Comparison of ENCODE assay signal across 8 cellular contexts in the genomic region with DNA sequence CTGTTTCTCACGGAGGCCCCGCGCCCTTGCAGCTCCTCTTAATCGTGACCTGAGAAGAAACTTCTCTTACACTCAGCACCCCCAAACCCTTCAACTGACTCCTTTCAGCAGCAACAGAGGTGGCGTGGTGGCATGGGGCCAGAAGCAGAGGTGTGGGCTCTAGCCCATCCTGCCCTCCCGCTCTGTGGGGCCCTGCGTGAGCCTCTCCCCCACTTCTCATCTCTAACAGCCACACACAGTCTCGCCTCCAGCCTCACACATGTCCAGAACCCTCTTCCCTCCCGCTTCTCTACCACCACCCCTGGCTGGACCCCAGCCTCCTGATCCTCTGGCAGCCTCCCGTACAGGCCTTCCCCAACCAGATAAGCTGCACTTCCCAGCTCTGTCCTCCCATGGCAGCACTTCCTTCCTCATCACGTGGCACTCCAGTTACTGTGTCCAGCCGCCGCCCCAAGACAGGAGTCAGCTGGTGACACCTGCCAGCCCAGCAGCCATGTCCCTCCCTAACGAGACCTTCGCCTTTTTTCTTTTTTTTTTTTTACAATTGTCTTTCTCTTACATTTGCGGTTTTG. TPM values are rescaled to one million over a fixed set of nuclear protein-coding genes. Genes with fewer than 3 reads are reported as not detected.
DNase-seq lines count a peak whose midpoint lies in the region; ATAC-seq, FAIRE-seq and TF ChIP-seq lines count a peak whose summit lies in the region.

No MANE protein-coding gene starts in this region.

- no peaks in the 10 kb centered on the region for H3K9me3 Mint-ChIP-seq in HFFc6

- H3K4me1 ChIP-seq in DND-41 (ENCODE audit: insufficient read depth, low read length) (peaks cover 57% of the 10 kb centered on the region), endothelial cell of umbilical vein (ENCODE audit: control insufficient read depth, extremely low read depth, insufficient read depth, low read length) (peaks cover 80% of the 10 kb centered on the region), smooth muscle cell (ENCODE audit: low read depth) (peaks cover 12% of the 10 kb centered on the region)

- TF ChIP-seq POLR2A in endothelial cell of umbilical vein (IDR thresholded peaks at IDR 0.05; ENCODE audit: low read depth, low read length): no peak

- H3K4me2 ChIP-seq in DND-41 (ENCODE audit: insufficient read depth, low read length): peak overlapping the region; percentile 49
- H3K4me2 ChIP-seq in endothelial cell of umbilical vein (ENCODE audit: insufficient read depth, low read length): no peak overlapping the region
- H3K4me2 ChIP-seq in smooth muscle cell: no peak overlapping the region

- dilution Hi-C loops in endothelial cell of umbilical vein (cut with MboI; ENCODE audit: extremely low pct_ligation_motif_present, low sequenced_read_pairs): no loop called here

- no peaks in the 10 kb centered on the region for H3K9me1 ChIP-seq in endothelial cell of umbilical vein (replicated peaks; ENCODE audit: control insufficient read depth, extremely low read depth, insufficient read depth, low read length)

- no peaks in the 10 kb centered on the region for H3F3A ChIP-seq in smooth muscle cell (ENCODE audit: low read depth)

- no peaks in the 10 kb centered on the region; the same call in 1 of the 2 replicates for H3K36me3 Mint-ChIP-seq in HFFc6 (ENCODE audit: low read depth)

- FAIRE-seq in endothelial cell of umbilical vein (lab: Jason Lieb, UNC): no peak

- DNase-seq in DND-41 (no peak), HFFc6 (no peak), T-helper 2 cell (peak in 3 of 5 experiments; percentile 15 to 76 (median 34)), endothelial cell of umbilical vein (ENCODE audit: low read depth, low spot score) (peak; percentile 36), smooth muscle cell (lab: John Stamatoyannopoulos, UW; ENCODE audit: unreplicated experiment) (no peak), COLO668 (lab: John Stamatoyannopoulos, UW; ENCODE audit: unreplicated experiment) (no peak)
- DNase-seq in stimulated activated CD4-positive, alpha-beta T cell treated with anti-CD3 and anti-CD28 coated beads, Interleukin-12 subunit alpha, Interleukin-12 subunit beta, amount 100 ng/mL, for 4 hours: peak; percentile 42

- peaks cover 70% of the 10 kb centered on the region for H3K4me1 Mint-ChIP-seq in HFFc6 (ENCODE audit: low read depth)

- no peaks in the 10 kb centered on the region for H3K27me3 Mint-ChIP-seq in HFFc6 (ENCODE audit: insufficient read depth)

- no TSS peak for BruUV-seq in endothelial cell of umbilical vein (replicated peaks; lab: Mats Ljungman, UMichigan)

- no peak overlapping the region for H3K4me3 ChIP-seq in DND-41 (ENCODE audit: low read depth in 1 of 2, low read length in 2 of 2)
- H3K4me3 ChIP-seq in endothelial cell of umbilical vein (replicated peaks in 1 of 3; ENCODE audit: insufficient read depth in 1 of 3, low read depth in 1 of 3, low read length in 3 of 3): no peak overlapping the region
- H3K4me3 ChIP-seq in smooth muscle cell: no peak overlapping the region

- peak overlapping the region; percentile 96 for H3K27ac ChIP-seq in DND-41 (ENCODE audit: low read length)
- H3K27ac ChIP-seq in endothelial cell of umbilical vein (ENCODE audit: insufficient read depth, low read depth, low read length): peak overlapping the region; percentile 99
- no peak overlapping the region for H3K27ac ChIP-seq in smooth muscle cell (ENCODE audit: low read depth)

- H3K9me3 ChIP-seq in DND-41 (ENCODE audit: insufficient read depth, low read length, severe bottlenecking): no peaks in the 10 kb centered on the region
- no peaks in the 10 kb centered on the region for H3K9me3 ChIP-seq in endothelial cell of umbilical vein (replicated peaks; ENCODE audit: control insufficient read depth, insufficient read depth, low read length)
- no peaks in the 10 kb centered on the region for H3K9me3 ChIP-seq in smooth muscle cell (replicated peaks; ENCODE audit: low read depth)

- 86% methylated on average over 16 of the region's 16 CpGs for WGBS in smooth muscle cell (ENCODE audit: low lambda C conversion rate)

- peaks cover 30% of the 10 kb centered on the region for H3K36me3 ChIP-seq in DND-41 (ENCODE audit: insufficient read depth, low read length)
- H3K36me3 ChIP-seq in endothelial cell of umbilical vein (ENCODE audit: control insufficient read depth in 2 of 2, extremely low read depth in 1 of 2, insufficient read depth in 2 of 2, low read length in 2 of 2): peaks cover 0 to 2% of the 10 kb centered on the region in 2 experiments
- H3K36me3 ChIP-seq in smooth muscle cell (ENCODE audit: low read depth): no peaks in the 10 kb centered on the region

- intact Hi-C loops in endothelial cell of umbilical vein (cut with micrococcal nuclease): no loop called here

- TF ChIP-seq CTCF in DND-41 (IDR thresholded peaks at IDR 0.05; ENCODE audit: borderline replicate concordance, extremely low read depth, low read length, poor library complexity, severe bottlenecking): peak; percentile 18
- TF ChIP-seq CTCF in HFFc6 (IDR thresholded peaks at IDR 0.05): no peak
- no peak for TF ChIP-seq CTCF in endothelial cell of umbilical vein (IDR thresholded peaks at IDR 0.05; ENCODE audit: extremely low read depth in 1 of 2, insufficient read depth in 1 of 2, low read depth in 1 of 2, low read length in 2 of 2)
- no peak for TF ChIP-seq CTCF in smooth muscle cell (IDR thresholded peaks at IDR 0.05; ENCODE audit: borderline replicate concordance, insufficient read depth, poor library complexity, severe bottlenecking)

- peak overlapping the region; percentile 79 for H3K9ac ChIP-seq in DND-41 (ENCODE audit: low read depth, low read length)
- H3K9ac ChIP-seq in endothelial cell of umbilical vein (replicated peaks; ENCODE audit: extremely low read depth, insufficient read depth, low read length): peak overlapping the region; percentile 33
- no peak overlapping the region for H3K9ac ChIP-seq in smooth muscle cell (ENCODE audit: low read depth)

- CTCF ChIA-PET in endothelial cell of umbilical vein (lab: Charles Lee): interaction anchor here (0.5 to 15.6 kb wide), 5 partner anchors 10 to 130 kb away, joined by 3 to 299 read pairs (median 4); no protein-coding TSS in a partner anchor

- H4K20me1 ChIP-seq in DND-41 (ENCODE audit: insufficient read depth, low read length) (no peaks in the 10 kb centered on the region), endothelial cell of umbilical vein (replicated peaks; ENCODE audit: control insufficient read depth, extremely low read depth, insufficient read depth, low read length) (no peaks in the 10 kb centered on the region), smooth muscle cell (ENCODE audit: low read depth) (no peaks in the 10 kb centered on the region)

- H3K4me3 Mint-ChIP-seq in HFFc6: no peak overlapping the region

- no peaks in the 10 kb centered on the region for H3K27me3 ChIP-seq in DND-41 (ENCODE audit: insufficient read depth, low read length, poor library complexity)
- H3K27me3 ChIP-seq in endothelial cell of umbilical vein (ENCODE audit: control insufficient read depth in 2 of 2, insufficient read depth in 2 of 2, low read length in 2 of 2): no peaks in the 10 kb centered on the region
- H3K27me3 ChIP-seq in smooth muscle cell (ENCODE audit: low read depth): no peaks in the 10 kb centered on the region

- H3K27ac Mint-ChIP-seq in HFFc6: peak overlapping the region; percentile 69

- POLR2A ChIA-PET in endothelial cell of umbilical vein (lab: Charles Lee): interaction anchor here (0.8 to 1.5 kb wide), 4 partner anchors 13 to 89 kb away, joined by 3 to 4 read pairs (median 4); partner anchors contain the start of gene KDM8

- no peak for ATAC-seq in DND-41 (ENCODE audit: insufficient read depth, low read depth)
- ATAC-seq in GM18519 (IDR thresholded peaks at IDR 0.05; ENCODE audit: low FRiP score, unreplicated experiment): no peak

- peak overlapping the region; percentile 88 for H2AFZ ChIP-seq in DND-41 (ENCODE audit: low read depth, low read length)
- peak overlapping the region; percentile 66 for H2AFZ ChIP-seq in endothelial cell of umbilical vein (ENCODE audit: low read depth, low read length)
- no peak overlapping the region for H2AFZ ChIP-seq in smooth muscle cell (ENCODE audit: low read depth)

- peaks cover 34% of the 10 kb centered on the region for H3K79me2 ChIP-seq in DND-41 (ENCODE audit: insufficient read depth, low read length)
- no peaks in the 10 kb centered on the region for H3K79me2 ChIP-seq in endothelial cell of umbilical vein (ENCODE audit: control insufficient read depth, insufficient read depth, low read length)
- H3K79me2 ChIP-seq in smooth muscle cell (ENCODE audit: low read depth): no peaks in the 10 kb centered on the region

TF ChIP-seq in endothelial cell of umbilical vein, 7 proteins besides CTCF, POLR2A, EP300 and RAD21 (continues in another document):
- TF ChIP-seq POLR2AphosphoS5 (IDR thresholded peaks at IDR 0.05; ENCODE audit: insufficient read depth, low read depth, low read length) (no peak), MYC (IDR thresholded peaks at IDR 0.05; ENCODE audit: low read depth, low read length) (no peak)

RNA-seq across cellular contexts. Expression of gene NSMCE1, which starts 30.5 kb away (rescaled TPM):
- total RNA-seq in HFFc6 (2021; fragmentation: NEBNext Ultra II Directional; extraction: Animal tissue kit (Norgen Biotek cat#: 25700)): 10 to 100 TPM; 63.6 to 71.3 (median 66.5) TPM
- total RNA-seq in endothelial cell of umbilical vein: 42.0 and 46.4 TPM in 2 replicates
- 21.9 and 23.8 TPM in 2 replicates for polyA plus RNA-seq in endothelial cell of umbilical vein
- 28.7 and 36.9 TPM in 2 replicates for polyA plus RNA-seq in endothelial cell of umbilical vein (2011; cell fraction: cytosol; rRNA removed)
- polyA plus RNA-seq in endothelial cell of umbilical vein (2011; cell fraction: nucleus; rRNA removed): 15.8 and 16.2 TPM in 2 replicates
- polyA plus RNA-seq in endothelial cell of umbilical vein (2012): 51.1 and 71.1 TPM in 2 replicates
- 29.8 and 36.0 TPM in 2 replicates for polyA minus RNA-seq in endothelial cell of umbilical vein
- polyA minus RNA-seq in endothelial cell of umbilical vein (2011; cell fraction: cytosol; rRNA and poly(A)+ RNA removed): 21.2 TPM
- 14.1 and 18.2 TPM in 2 replicates for polyA minus RNA-seq in endothelial cell of umbilical vein (2011; cell fraction: nucleus; rRNA and poly(A)+ RNA removed)
- 35.7 and 36.9 TPM in 2 replicates for total RNA-seq in smooth muscle cell
- polyA plus RNA-seq in smooth muscle cell: 59.1 and 61.2 TPM in 2 replicates

RNA-seq across cellular contexts. Expression of gene KDM8, which starts 34.8 kb away (rescaled TPM):
- total RNA-seq in HFFc6 (2021; fragmentation: NEBNext Ultra II Directional; extraction: Animal tissue kit (Norgen Biotek cat#: 25700)): 1 to 10 TPM; 4.1 to 5.8 (median 4.9) TPM
- 8.4 and 8.9 TPM in 2 replicates for total RNA-seq in endothelial cell of umbilical vein
- 5.1 TPM in 2 replicates for polyA plus RNA-seq in endothelial cell of umbilical vein
- polyA plus RNA-seq in endothelial cell of umbilical vein (2011; cell fraction: cytosol; rRNA removed): 4.0 and 4.6 TPM in 2 replicates
- 14.0 and 15.0 TPM in 2 replicates for polyA plus RNA-seq in endothelial cell of umbilical vein (2011; cell fraction: nucleus; rRNA removed)
- 2.7 and 4.2 TPM in 2 replicates for polyA plus RNA-seq in endothelial cell of umbilical vein (2012)
- 6.4 and 24.7 TPM in 2 replicates for polyA minus RNA-seq in endothelial cell of umbilical vein
- polyA minus RNA-seq in endothelial cell of umbilical vein (2011; cell fraction: cytosol; rRNA and poly(A)+ RNA removed): 2.8 TPM
- polyA minus RNA-seq in endothelial cell of umbilical vein (2011; cell fraction: nucleus; rRNA and poly(A)+ RNA removed): 12.1 and 13.0 TPM in 2 replicates
- 0.81 and 2.6 TPM in 2 replicates for total RNA-seq in smooth muscle cell
- 3.1 and 3.5 TPM in 2 replicates for polyA plus RNA-seq in smooth muscle cell

Comparison
In these comparisons a context has a peak if more than half of its experiments do, and no peak if none do; other contexts are left out.
1. DNase-seq: peak in T-helper 2 cell (3 of 5), endothelial cell of umbilical vein (single experiment) and stimulated activated CD4-positive, alpha-beta T cell treated with anti-CD3 and anti-CD28 coated beads, Interleukin-12 subunit alpha, Interleukin-12 subunit beta, amount 100 ng/mL, for 4 hours (single experiment); none in DND-41 (single experiment), HFFc6 (single experiment), smooth muscle cell (single experiment) and COLO668 (single experiment).